In the genomic region with DNA sequence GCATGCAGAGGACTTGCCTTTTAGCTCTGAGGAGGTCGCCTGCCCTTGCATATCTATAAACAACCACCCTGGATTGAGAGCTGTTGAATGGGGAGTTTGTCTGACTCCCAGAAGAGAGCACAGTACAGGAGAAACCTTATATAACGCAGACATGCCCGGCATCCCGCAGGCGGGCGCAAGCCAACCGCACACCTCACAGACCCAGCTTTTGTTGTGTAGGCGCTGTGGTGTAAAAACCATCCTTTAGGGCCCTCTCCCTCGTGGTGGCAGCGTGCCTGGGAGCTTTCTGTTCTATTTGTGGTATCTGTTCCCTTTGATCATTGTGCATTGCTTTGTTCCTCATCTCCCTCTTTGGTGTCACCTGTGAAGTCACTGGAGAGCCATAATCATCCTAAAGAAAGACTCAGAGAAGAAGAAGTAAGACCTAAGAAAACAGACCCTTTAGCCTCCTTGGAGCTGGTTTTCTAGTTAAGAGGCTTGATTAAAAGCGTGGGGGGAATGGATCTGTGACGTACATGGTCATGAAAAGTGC, we compare ENCODE assay signal across 10 cellular contexts.
A peak's percentile ranks its signal among the peaks of the same experiment; 100 is the strongest.
DNase-seq lines count a peak whose midpoint lies in the region; ATAC-seq lines count a peak whose summit lies in the region.
"Had no signal": no experiment of that assay in that cellular context is flagged by ENCODE, and none has a peak within 500 bp of the region (broad histone marks: within the 10 kb centered on the region; RNA-seq: fewer than 3 reads in every experiment).

No MANE protein-coding gene starts in this region.

- DNase-seq in NCI-H510A treated with DMSO at 0.1 percent for 48 hours (lab: John Stamatoyannopoulos, UW) = peak; percentile 31
- no peak for DNase-seq in NCI-H510A (lab: John Stamatoyannopoulos, UW)
- DNase-seq in activated T-cell treated with anti-CD3 and anti-CD28 coated beads for 48 hours (ENCODE audit: low read depth) = peak; percentile 55
- no peak for DNase-seq in memory B cell (ENCODE audit: low spot score in 2 of 2)
- no peak for DNase-seq in mesenteric fat pad (ENCODE audit: low spot score)
- no peak for DNase-seq in NCI-H2081 (lab: John Stamatoyannopoulos, UW)
- DNase-seq: ACHN, heart right ventricle had no signal

- no peaks in the 10 kb centered on the region for H3K9me3 Mint-ChIP-seq in memory B cell
- no peaks in the 10 kb centered on the region for H3K9me3 Mint-ChIP-seq in stimulated activated naive CD8-positive, alpha-beta T cell treated with anti-CD3 and anti-CD28 coated beads, Interleukin-15, Interleukin-2, amounts not matched to agents 100 ng/mL and 50 ng/mL, for 24 hours

- H3K4me1 Mint-ChIP-seq in memory B cell = peaks cover 67% of the 10 kb centered on the region
- peaks cover 84% of the 10 kb centered on the region for H3K4me1 Mint-ChIP-seq in stimulated activated naive CD8-positive, alpha-beta T cell treated with anti-CD3 and anti-CD28 coated beads, Interleukin-15, Interleukin-2, amounts not matched to agents 100 ng/mL and 50 ng/mL, for 24 hours (ENCODE audit: low read depth)

- H3K4me3 Mint-ChIP-seq in memory B cell = no peak overlapping the region
- peak overlapping the region; percentile 27 for H3K4me3 Mint-ChIP-seq in stimulated activated naive CD8-positive, alpha-beta T cell treated with anti-CD3 and anti-CD28 coated beads, Interleukin-15, Interleukin-2, amounts not matched to agents 100 ng/mL and 50 ng/mL, for 24 hours

- no peaks in the 10 kb centered on the region for H3K27me3 Mint-ChIP-seq in memory B cell
- no peaks in the 10 kb centered on the region for H3K27me3 Mint-ChIP-seq in stimulated activated naive CD8-positive, alpha-beta T cell treated with anti-CD3 and anti-CD28 coated beads, Interleukin-15, Interleukin-2, amounts not matched to agents 100 ng/mL and 50 ng/mL, for 24 hours

- H3K36me3 Mint-ChIP-seq in memory B cell = peaks cover 6% of the 10 kb centered on the region
- H3K36me3 Mint-ChIP-seq in stimulated activated naive CD8-positive, alpha-beta T cell treated with anti-CD3 and anti-CD28 coated beads, Interleukin-15, Interleukin-2, amounts not matched to agents 100 ng/mL and 50 ng/mL, for 24 hours (ENCODE audit: low read depth) = peaks cover 10% of the 10 kb centered on the region

- peak overlapping the region; percentile 95 for H3K27ac Mint-ChIP-seq in memory B cell
- H3K27ac Mint-ChIP-seq in stimulated activated naive CD8-positive, alpha-beta T cell treated with anti-CD3 and anti-CD28 coated beads, Interleukin-15, Interleukin-2, amounts not matched to agents 100 ng/mL and 50 ng/mL, for 24 hours = peak overlapping the region; percentile 70

- ATAC-seq in memory B cell (ENCODE audit: low read depth) (no peak), HG02970 (IDR thresholded peaks at IDR 0.05; ENCODE audit: low FRiP score, unreplicated experiment) (no peak)

Comparison
In these comparisons a context has a peak if more than half of its experiments do, and no peak if none do; other contexts are left out.
1. DNase-seq: peak in NCI-H510A treated with DMSO at 0.1 percent for 48 hours (single experiment) and activated T-cell treated with anti-CD3 and anti-CD28 coated beads for 48 hours (single experiment); none in NCI-H510A (single experiment), memory B cell (0 of 2), mesenteric fat pad (single experiment) and NCI-H2081 (0 of 2).